In genomic region chr15:25944386-25944785, GRCh38 we compare ENCODE assay signal across 1 cellular context.
A peak's percentile ranks its signal among the peaks of the same experiment; 100 is the strongest.
TF ChIP-seq lines count a peak whose summit lies in the region.

No MANE protein-coding gene starts in this region.

TF ChIP-seq in K562, 482 proteins besides CTCF, POLR2A, EP300 and RAD21 (continued from another document):
- TF ChIP-seq ZNF407 (IDR thresholded peaks at IDR 0.05; ENCODE audit: low read depth) = no peak
- no peak for TF ChIP-seq ZNF551 (CRISPR knock-in tag; IDR thresholded peaks at IDR 0.05)
- no peak for TF ChIP-seq ZNF354B (CRISPR knock-in tag; IDR thresholded peaks at IDR 0.05)
- no peak for TF ChIP-seq MTA2 (IDR thresholded peaks at IDR 0.05; ENCODE audit: low read depth)
- no peak for TF ChIP-seq E2F4 (CRISPR knock-in tag; IDR thresholded peaks at IDR 0.05; ENCODE audit: low read depth)
- TF ChIP-seq MCM7 (IDR thresholded peaks at IDR 0.05) = no peak
- TF ChIP-seq PML (IDR thresholded peaks at IDR 0.05; ENCODE audit: low read length) = no peak
- no peak for TF ChIP-seq MCM2 (IDR thresholded peaks at IDR 0.05; ENCODE audit: low read depth)
- TF ChIP-seq RBFOX2 (IDR thresholded peaks at IDR 0.05; ENCODE audit: low read depth, low read length) = peak; percentile 36; the same call in 1 of the 2 replicates
- no peak for TF ChIP-seq GTF3C2 (IDR thresholded peaks at IDR 0.05; ENCODE audit: borderline replicate concordance, extremely low read depth, insufficient read length)
- TF ChIP-seq ZNF609 (CRISPR knock-in tag; IDR thresholded peaks at IDR 0.05; ENCODE audit: borderline replicate concordance) = no peak
- no peak for TF ChIP-seq ARHGAP35 (IDR thresholded peaks at IDR 0.05; ENCODE audit: partially characterized antibody)
- TF ChIP-seq MCM5 (IDR thresholded peaks at IDR 0.05; ENCODE audit: low read depth) = no peak
- TF ChIP-seq ZNF79 (CRISPR knock-in tag; IDR thresholded peaks at IDR 0.05; ENCODE audit: low read depth) = no peak
- peak in 1 of 2 experiments; percentile 24; a peak in 2 of 4 replicates for TF ChIP-seq NRF1 (conservative IDR thresholded peaks at IDR 0.05 in 1 of 2, IDR thresholded peaks at IDR 0.05 in 1 of 2)
- TF ChIP-seq GTF2B (IDR thresholded peaks at IDR 0.05; ENCODE audit: extremely low read depth, insufficient read length) = no peak
- TF ChIP-seq MYC (IDR thresholded peaks at IDR 0.05; ENCODE audit: low read depth, low read length) = peak; percentile 35; the same call in 1 of the 2 replicates
- no peak for TF ChIP-seq MYC (CRISPR knock-in tag; IDR thresholded peaks at IDR 0.05; ENCODE audit: borderline replicate concordance, low read depth)
- no peak for TF ChIP-seq ESRRB (CRISPR knock-in tag; IDR thresholded peaks at IDR 0.05; ENCODE audit: borderline replicate concordance)
- TF ChIP-seq L3MBTL2 (IDR thresholded peaks at IDR 0.05) = peak; percentile 74
- TF ChIP-seq EWSR1 (IDR thresholded peaks at IDR 0.05; ENCODE audit: borderline replicate concordance, low read depth, partially characterized antibody) = no peak
- no peak for TF ChIP-seq THRAP3 (IDR thresholded peaks at IDR 0.05; ENCODE audit: borderline replicate concordance)
- no peak for TF ChIP-seq KLF1 (tag; IDR thresholded peaks at IDR 0.05)
- TF ChIP-seq ZFP30 (CRISPR knock-in tag; IDR thresholded peaks at IDR 0.05; ENCODE audit: borderline replicate concordance) = no peak
- no peak for TF ChIP-seq CEBPB (tag; IDR thresholded peaks at IDR 0.05)
- no peak for TF ChIP-seq XRCC5 (IDR thresholded peaks at IDR 0.05; ENCODE audit: low read depth, low read length)
- no peak for TF ChIP-seq KAT7 (CRISPR knock-in tag; IDR thresholded peaks at IDR 0.05; ENCODE audit: borderline replicate concordance)
- no peak for TF ChIP-seq EZH2 (IDR thresholded peaks at IDR 0.05; ENCODE audit: borderline replicate concordance, low read depth, low read length)
- no peak for TF ChIP-seq ETS2 (tag; IDR thresholded peaks at IDR 0.05; ENCODE audit: borderline replicate concordance, poor library complexity, severe bottlenecking)
- TF ChIP-seq FOXO4 (CRISPR knock-in tag; IDR thresholded peaks at IDR 0.05) = no peak
- no peak for TF ChIP-seq PTRF (tag; IDR thresholded peaks at IDR 0.05)
